Comparison of ENCODE assay signal across 23 cellular contexts in genomic region chr3:95334461-95334860, GRCh38.
"Had no signal": no experiment of that assay in that cellular context is flagged by ENCODE, and none has a peak within 500 bp of the region (broad histone marks: within the 10 kb centered on the region; RNA-seq: fewer than 3 reads in every experiment).

No MANE protein-coding gene starts in this region.

- ATAC-seq: activated CD8-positive, alpha-beta T cell treated with anti-CD3 and anti-CD28 coated beads for 36 hours; activated T-cell treated with anti-CD3 and anti-CD28 coated beads, Interleukin-2, amount 50 U/mL, for 72 hours; activated T-helper 17 cell treated with anti-CD3 and anti-CD28 coated beads, Interleukin-2, amount 50 U/mL, for 72 hours had no signal

- DNase-seq: activated CD4-positive, alpha-beta T cell treated with anti-CD3 and anti-CD28 coated beads, Interleukin-2, amount 10 ng/mL, durations not matched to agents 24 days and 14 days; activated CD4-positive, alpha-beta T cell treated with anti-CD3 and anti-CD28 coated beads, Interleukin-2, amount 50 U/mL, for 4 hours; activated CD8-positive, alpha-beta T cell treated with anti-CD3 and anti-CD28 coated beads for 36 hours; activated effector memory CD4-positive, alpha-beta T cell treated with anti-CD3 and anti-CD28 coated beads, Interleukin-2, amount 50 U/mL, for 16 hours; activated naive CD4-positive, alpha-beta T cell treated with Interleukin-2 at 50 U/mL for 16 hours; activated naive CD8-positive, alpha-beta T cell treated with anti-CD3 and anti-CD28 coated beads, Interleukin-2, amount 10 ng/mL, durations not matched to agents 7 days and 5 days; activated T-cell treated with anti-CD3 and anti-CD28 coated beads, Interleukin-2, amount 50 U/mL, for 1 hour; activated T-cell treated with anti-CD3 and anti-CD28 coated beads, Interleukin-2, amount 50 U/mL, for 72 hours; amygdala; NCI-H1092 treated with DMSO at 0.1 percent for 48 hours; NCI-H1436; NCI-H1694; NCI-H1930; NCI-H2081 treated with DMSO at 0.1 percent for 48 hours; NCI-H226; NCI-H526; NCI-H748 treated with DMSO at 0.1 percent for 48 hours; NK-92 treated with Interleukin-12 subunit alpha and Interleukin-12 subunit beta, amount 100 ng/mL, for 24 hours; Peyer's patch; RPMI8226; SHP77 treated with DMSO at 0.1 percent for 48 hours; SK-N-SH had no signal
